1 cellular context compared by ENCODE assay signal in genomic region chr3:186298876-186299275, GRCh38.
TF ChIP-seq lines count a peak whose summit lies in the region.

No MANE protein-coding gene starts in this region.

TF ChIP-seq in K562, 482 proteins besides CTCF, POLR2A, EP300 and RAD21 (continued from another document):
- TF ChIP-seq NFATC3 (IDR thresholded peaks at IDR 0.05): no peak
- TF ChIP-seq ZNF444 (CRISPR knock-in tag; IDR thresholded peaks at IDR 0.05): no peak
